ENCODE assay signal across 1 cellular context in genomic region chr1:166167395-166167922, GRCh38.
TF ChIP-seq lines count a peak whose summit lies in the region.

No MANE protein-coding gene starts in this region.

TF ChIP-seq in IMR-90, 13 proteins besides CTCF, POLR2A, EP300 and RAD21 (continued from another document):
- no peak for TF ChIP-seq USF2 (IDR thresholded peaks at IDR 0.05; ENCODE audit: low read depth, low read length)
- no peak for TF ChIP-seq CHD1 (IDR thresholded peaks at IDR 0.05; ENCODE audit: low read depth, low read length)
